14 cellular contexts compared by ENCODE assay signal in the genomic region with DNA sequence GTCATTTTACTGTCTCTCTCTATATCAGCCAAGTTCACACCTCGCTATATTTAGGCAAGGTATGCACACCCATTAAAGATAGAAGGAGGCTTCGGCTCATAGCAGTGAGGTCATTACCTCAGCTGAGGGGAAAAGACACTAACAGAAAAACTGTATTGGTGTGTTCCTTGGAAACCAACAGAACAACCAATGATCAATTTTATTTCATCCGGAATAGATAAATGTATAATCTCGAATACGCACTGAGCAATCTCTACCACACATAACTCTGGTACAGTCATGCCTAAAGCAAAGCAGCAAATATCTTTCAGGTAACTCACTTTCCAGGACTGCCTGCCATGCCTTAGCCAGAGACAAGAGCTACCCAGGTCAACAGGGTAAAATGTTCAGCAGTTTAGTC.
A peak's percentile ranks its signal among the peaks of the same experiment; 100 is the strongest.
DNase-seq lines count a peak whose midpoint lies in the region; ATAC-seq and TF ChIP-seq lines count a peak whose summit lies in the region.
"Had no signal": no experiment of that assay in that cellular context is flagged by ENCODE, and none has a peak within 500 bp of the region (broad histone marks: within the 10 kb centered on the region; RNA-seq: fewer than 3 reads in every experiment).

No MANE protein-coding gene starts in this region.

- peaks cover 31% of the 10 kb centered on the region for H3K36me3 Mint-ChIP-seq in activated CD8-positive, alpha-beta T cell treated with anti-CD3 and anti-CD28 coated beads for 36 hours (ENCODE audit: low read depth)
- H3K36me3 Mint-ChIP-seq in activated CD8-positive, alpha-beta T cell treated with anti-CD3 and anti-CD28 coated beads, Interleukin-2, amount 10 ng/mL, durations not matched to agents 7 days and 5 days (ENCODE audit: low read depth) = peaks cover 38% of the 10 kb centered on the region
- H3K36me3 Mint-ChIP-seq in WTC11 = peaks cover under 1% of the 10 kb centered on the region; the same call in 1 of the 2 replicates
- peaks cover 0 to 17% (median 2%) of the 10 kb centered on the region in 3 donors for H3K36me3 Mint-ChIP-seq in immature natural killer cell

- intact Hi-C loops in activated CD8-positive, alpha-beta T cell treated with anti-CD3 and anti-CD28 coated beads for 36 hours (cut with micrococcal nuclease) = no loop called here

- H3K4me1 ChIP-seq in subcutaneous abdominal adipose tissue (ENCODE audit: control insufficient read depth in 5 of 5, insufficient read depth in 5 of 5, low read length in 5 of 5) = peaks cover 0 to 19% (median 18%) of the 10 kb centered on the region in 5 donors
- H3K4me1 ChIP-seq: right lobe of liver had no signal

- no peaks in the 10 kb centered on the region for H3K27me3 Mint-ChIP-seq in activated CD8-positive, alpha-beta T cell treated with anti-CD3 and anti-CD28 coated beads for 36 hours
- H3K27me3 Mint-ChIP-seq in activated CD8-positive, alpha-beta T cell treated with anti-CD3 and anti-CD28 coated beads, Interleukin-2, amount 10 ng/mL, durations not matched to agents 7 days and 5 days (ENCODE audit: low read depth) = no peaks in the 10 kb centered on the region
- H3K27me3 Mint-ChIP-seq in WTC11 (ENCODE audit: low read depth) (no peaks in the 10 kb centered on the region), immature natural killer cell (ENCODE audit: low read depth in 3 of 3) (peaks cover 0 to 2% (median 0%) of the 10 kb centered on the region in 3 donors)

- DNase-seq in activated CD8-positive, alpha-beta T cell treated with anti-CD3 and anti-CD28 coated beads for 36 hours = no peak
- no peak for DNase-seq in activated CD8-positive, alpha-beta T cell treated with anti-CD3 and anti-CD28 coated beads, Interleukin-2, amount 10 ng/mL, durations not matched to agents 7 days and 5 days
- no peak for DNase-seq in WTC11 (ENCODE audit: low spot score)
- DNase-seq in immature natural killer cell = no peak
- DNase-seq in inferior parietal cortex (ENCODE audit: extremely low spot score) = no peak
- no peak for DNase-seq in ecto neural progenitor cell (ENCODE audit: low spot score)
- DNase-seq in DMS 273 (lab: John Stamatoyannopoulos, UW; ENCODE audit: unreplicated experiment) = no peak
- DNase-seq: 8988T; activated CD4-positive, alpha-beta T cell treated with anti-CD3 and anti-CD28 coated beads for 1 hour; left colon; NCI-H146; right lobe of liver had no signal

- H3K9me3 Mint-ChIP-seq in activated CD8-positive, alpha-beta T cell treated with anti-CD3 and anti-CD28 coated beads for 36 hours = peaks cover 7% of the 10 kb centered on the region
- H3K9me3 Mint-ChIP-seq in activated CD8-positive, alpha-beta T cell treated with anti-CD3 and anti-CD28 coated beads, Interleukin-2, amount 10 ng/mL, durations not matched to agents 7 days and 5 days (ENCODE audit: insufficient read depth) = peaks cover 5% of the 10 kb centered on the region
- H3K9me3 Mint-ChIP-seq in WTC11 (peaks cover 10% of the 10 kb centered on the region), immature natural killer cell (no peaks in the 10 kb centered on the region)

- ATAC-seq in activated CD8-positive, alpha-beta T cell treated with anti-CD3 and anti-CD28 coated beads for 36 hours = no peak
- ATAC-seq in activated CD8-positive, alpha-beta T cell treated with anti-CD3 and anti-CD28 coated beads, Interleukin-2, amount 10 ng/mL, durations not matched to agents 7 days and 5 days = no peak
- no peak for ATAC-seq in WTC11
- ATAC-seq: left colon, right lobe of liver had no signal

- no peaks in the 10 kb centered on the region for H3K9me3 ChIP-seq in subcutaneous abdominal adipose tissue (ENCODE audit: control insufficient read depth in 5 of 5, low read length in 5 of 5)
- H3K9me3 ChIP-seq: right lobe of liver had no signal

- POLR2A ChIA-PET in activated CD8-positive, alpha-beta T cell treated with anti-CD3 and anti-CD28 coated beads for 36 hours (lab: Charles Lee) = interaction anchor here (0.9 to 2.0 kb wide), 6 partner anchors 9 to 40 kb away, joined by 3 to 12 read pairs (median 4); no protein-coding TSS in a partner anchor
- POLR2A ChIA-PET in activated CD8-positive, alpha-beta T cell treated with anti-CD3 and anti-CD28 coated beads, Interleukin-2, amount 10 ng/mL, durations not matched to agents 7 days and 5 days (lab: Charles Lee) = no interaction called here
- POLR2A ChIA-PET in WTC11 (lab: Charles Lee) = no interaction called here

- no peaks in the 10 kb centered on the region for H3K27me3 ChIP-seq in subcutaneous abdominal adipose tissue (ENCODE audit: control insufficient read depth in 5 of 5, insufficient read depth in 4 of 5, low read length in 5 of 5)
- H3K27me3 ChIP-seq: right lobe of liver had no signal

- H3K9ac ChIP-seq in subcutaneous abdominal adipose tissue (ENCODE audit: low read length in 5 of 5) = peak overlapping the region in 1 of 5 donors; percentile 9

- no peak overlapping the region for H3K4me3 ChIP-seq in subcutaneous abdominal adipose tissue (ENCODE audit: low read depth in 1 of 5, low read length in 5 of 5)
- H3K4me3 ChIP-seq: right lobe of liver had no signal

- peak overlapping the region; percentile 41 for H3K27ac ChIP-seq in subcutaneous abdominal adipose tissue (ENCODE audit: low read depth, low read length)
- H3K27ac ChIP-seq: HL-60, right lobe of liver had no signal

- peaks cover 55% of the 10 kb centered on the region for H3K4me1 Mint-ChIP-seq in activated CD8-positive, alpha-beta T cell treated with anti-CD3 and anti-CD28 coated beads for 36 hours (ENCODE audit: low read depth)
- peaks cover 28% of the 10 kb centered on the region for H3K4me1 Mint-ChIP-seq in activated CD8-positive, alpha-beta T cell treated with anti-CD3 and anti-CD28 coated beads, Interleukin-2, amount 10 ng/mL, durations not matched to agents 7 days and 5 days (ENCODE audit: low read depth)
- peaks cover under 1% of the 10 kb centered on the region for H3K4me1 Mint-ChIP-seq in WTC11
- peaks cover 63 to 80% of the 10 kb centered on the region in 2 donors for H3K4me1 Mint-ChIP-seq in immature natural killer cell

- peak overlapping the region; percentile 53 for H3K27ac Mint-ChIP-seq in activated CD8-positive, alpha-beta T cell treated with anti-CD3 and anti-CD28 coated beads for 36 hours
- no peak overlapping the region for H3K27ac Mint-ChIP-seq in activated CD8-positive, alpha-beta T cell treated with anti-CD3 and anti-CD28 coated beads, Interleukin-2, amount 10 ng/mL, durations not matched to agents 7 days and 5 days
- H3K27ac Mint-ChIP-seq in WTC11 (peak overlapping the region; percentile 2; the same call in 1 of the 2 replicates), immature natural killer cell (peak overlapping the region; percentile 35 to 74 (median 54))

- CTCF ChIA-PET in activated CD8-positive, alpha-beta T cell treated with anti-CD3 and anti-CD28 coated beads for 36 hours (lab: Charles Lee) = interaction anchor here (0.8 to 1.8 kb wide), 5 partner anchors 11 to 93 kb away, joined by 3 to 12 read pairs (median 4); no protein-coding TSS in a partner anchor
- CTCF ChIA-PET in activated CD8-positive, alpha-beta T cell treated with anti-CD3 and anti-CD28 coated beads, Interleukin-2, amount 10 ng/mL, durations not matched to agents 7 days and 5 days (lab: Charles Lee) = interaction anchor here (1.0 to 1.7 kb wide), 4 partner anchors 10 to 108 kb away, joined by 3 to 6 read pairs (median 4); no protein-coding TSS in a partner anchor
- CTCF ChIA-PET in WTC11 (lab: Charles Lee) = interaction anchor here (0.8 to 2.0 kb wide), 3 partner anchors 47 to 361 kb away, joined by 3 to 8 read pairs (median 4); no protein-coding TSS in a partner anchor

- TF ChIP-seq CTCF in activated CD8-positive, alpha-beta T cell treated with anti-CD3 and anti-CD28 coated beads for 36 hours (IDR thresholded peaks at IDR 0.05) = no peak
- no peak for TF ChIP-seq CTCF in WTC11 (IDR thresholded peaks at IDR 0.05)

- H3K36me3 ChIP-seq in subcutaneous abdominal adipose tissue (ENCODE audit: control insufficient read depth in 5 of 5, insufficient read depth in 5 of 5, low read length in 5 of 5) = peaks cover 0 to 7% (median 0%) of the 10 kb centered on the region in 5 donors
- H3K36me3 ChIP-seq: right lobe of liver had no signal

- H3K4me3 Mint-ChIP-seq in activated CD8-positive, alpha-beta T cell treated with anti-CD3 and anti-CD28 coated beads for 36 hours = no peak overlapping the region
- H3K4me3 Mint-ChIP-seq in activated CD8-positive, alpha-beta T cell treated with anti-CD3 and anti-CD28 coated beads, Interleukin-2, amount 10 ng/mL, durations not matched to agents 7 days and 5 days = no peak overlapping the region
- no peak overlapping the region for H3K4me3 Mint-ChIP-seq in WTC11
- peak overlapping the region; percentile 24 to 61 (median 33) for H3K4me3 Mint-ChIP-seq in immature natural killer cell

TF ChIP-seq in WTC11, 78 proteins besides CTCF, POLR2A, EP300 and RAD21 (continues in another document):
- no peak for TF ChIP-seq HMGA2 (CRISPR knock-in tag; IDR thresholded peaks at IDR 0.05)
- no peak for TF ChIP-seq ZNF281 (CRISPR knock-in tag; IDR thresholded peaks at IDR 0.05)

Comparison
In these comparisons a context has a peak if more than half of its experiments do, and no peak if none do; other contexts are left out.
1. H3K4me3 Mint-ChIP-seq: peak in immature natural killer cell (5 of 5); none in activated CD8-positive, alpha-beta T cell treated with anti-CD3 and anti-CD28 coated beads for 36 hours (single experiment), activated CD8-positive, alpha-beta T cell treated with anti-CD3 and anti-CD28 coated beads, Interleukin-2, amount 10 ng/mL, durations not matched to agents 7 days and 5 days (single experiment) and WTC11 (single experiment).